1 cellular context compared by ENCODE assay signal in the genomic region with DNA sequence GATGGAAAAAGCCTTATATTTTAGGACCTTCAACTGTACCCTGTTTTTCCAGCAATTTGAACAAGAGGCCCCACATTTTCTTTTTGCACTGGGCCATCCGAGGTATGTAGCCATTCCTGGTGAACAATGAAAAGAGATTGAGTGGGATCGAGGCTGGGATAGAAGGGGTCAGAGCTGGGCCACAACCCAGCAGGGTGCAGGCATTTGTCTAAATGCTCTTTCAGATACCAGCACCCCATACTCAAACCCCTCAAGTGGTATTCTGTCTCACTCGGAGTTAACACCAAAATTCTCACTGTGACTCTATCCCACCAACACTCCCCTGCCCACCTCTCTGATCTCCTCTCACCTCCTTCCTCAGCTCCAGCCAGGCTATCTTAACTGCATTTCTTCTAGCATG.
TF ChIP-seq lines count a peak whose summit lies in the region.

No MANE protein-coding gene starts in this region.

TF ChIP-seq in HepG2, 621 proteins besides CTCF, POLR2A, EP300 and RAD21:
- TF ChIP-seq, protein P1, sequence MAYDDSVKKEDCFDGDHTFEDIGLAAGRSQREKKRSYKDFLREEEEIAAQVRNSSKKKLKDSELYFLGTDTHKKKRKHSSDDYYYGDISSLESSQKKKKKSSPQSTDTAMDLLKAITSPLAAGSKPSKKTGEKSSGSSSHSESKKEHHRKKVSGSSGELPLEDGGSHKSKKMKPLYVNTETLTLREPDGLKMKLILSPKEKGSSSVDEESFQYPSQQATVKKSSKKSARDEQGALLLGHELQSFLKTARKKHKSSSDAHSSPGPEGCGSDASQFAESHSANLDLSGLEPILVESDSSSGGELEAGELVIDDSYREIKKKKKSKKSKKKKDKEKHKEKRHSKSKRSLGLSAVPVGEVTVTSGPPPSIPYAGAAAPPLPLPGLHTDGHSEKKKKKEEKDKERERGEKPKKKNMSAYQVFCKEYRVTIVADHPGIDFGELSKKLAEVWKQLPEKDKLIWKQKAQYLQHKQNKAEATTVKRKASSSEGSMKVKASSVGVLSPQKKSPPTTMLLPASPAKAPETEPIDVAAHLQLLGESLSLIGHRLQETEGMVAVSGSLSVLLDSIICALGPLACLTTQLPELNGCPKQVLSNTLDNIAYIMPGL (CRISPR knock-in tag; IDR thresholded peaks at IDR 0.05; ENCODE audit: borderline replicate concordance in 1 of 2, low read depth in 1 of 2), result no peak
- TF ChIP-seq ZNF451 (CRISPR knock-in tag; IDR thresholded peaks at IDR 0.05) (no peak), ZNF180 (CRISPR knock-in tag; IDR thresholded peaks at IDR 0.05; ENCODE audit: borderline replicate concordance, low read depth) (no peak), ZNF24 (IDR thresholded peaks at IDR 0.05) (no peak), RORA (CRISPR knock-in tag; IDR thresholded peaks at IDR 0.05) (no peak)
